Comparison of ENCODE assay signal across 24 cellular contexts in genomic region chr5:37663538-37663937, GRCh38.
DNase-seq lines count a peak whose midpoint lies in the region; ATAC-seq and TF ChIP-seq lines count a peak whose summit lies in the region.
"Had no signal": no experiment of that assay in that cellular context is flagged by ENCODE, and none has a peak within 500 bp of the region (broad histone marks: within the 10 kb centered on the region; RNA-seq: fewer than 3 reads in every experiment).

No MANE protein-coding gene starts in this region.

- H3K27me3 Mint-ChIP-seq in activated CD4-positive, alpha-beta memory T cell treated with anti-CD3 and anti-CD28 coated beads for 36 hours: no peaks in the 10 kb centered on the region
- H3K27me3 Mint-ChIP-seq: CD4-positive, alpha-beta memory T cell had no signal

- TF ChIP-seq CTCF in hepatocyte (IDR thresholded peaks at IDR 0.05; ENCODE audit: poor library complexity) (no peak), osteoblast (IDR thresholded peaks at IDR 0.05; ENCODE audit: extremely low read depth, low read depth, low read length) (no peak), GM10248 (IDR thresholded peaks at IDR 0.05; ENCODE audit: control extremely low read depth, extremely low read depth, low read depth, missing control alignments) (no peak)

- H3K27me3 ChIP-seq in GM23248 (replicated peaks; ENCODE audit: insufficient read depth) (no peaks in the 10 kb centered on the region), hepatocyte (no peaks in the 10 kb centered on the region), osteoblast (ENCODE audit: insufficient read depth, low read length) (no peaks in the 10 kb centered on the region)
- H3K27me3 ChIP-seq: BLaER1, SJSA1 had no signal

- ATAC-seq in HG02981 (IDR thresholded peaks at IDR 0.05; ENCODE audit: unreplicated experiment): no peak
- ATAC-seq: HCT116, Right ventricle myocardium inferior had no signal

- WGBS in GM23248 (ENCODE audit: low coverage in 1 of 2, low lambda C conversion rate in 2 of 2, missing lambda C conversion rate in 2 of 2), 2 experiments: 89 to 95% methylated on average over 5 of the region's 5 CpGs
- 94% methylated on average over 5 of the region's 5 CpGs for WGBS in hepatocyte (ENCODE audit: low lambda C conversion rate, missing lambda C conversion rate)

- H3K4me2 ChIP-seq in GM23248 (ENCODE audit: unreplicated experiment): peak overlapping the region; percentile 53
- H3K4me2 ChIP-seq in hepatocyte: no peak overlapping the region
- H3K4me2 ChIP-seq in osteoblast (ENCODE audit: insufficient read depth, low read length): peak overlapping the region; percentile 66
- H3K4me2 ChIP-seq: BLaER1 had no signal

- H3K36me3 Mint-ChIP-seq in activated CD4-positive, alpha-beta memory T cell treated with anti-CD3 and anti-CD28 coated beads for 36 hours: peaks cover 7% of the 10 kb centered on the region

- no peaks in the 10 kb centered on the region for H3K4me1 Mint-ChIP-seq in activated CD4-positive, alpha-beta memory T cell treated with anti-CD3 and anti-CD28 coated beads for 36 hours (ENCODE audit: low read depth)

- H3K4me1 ChIP-seq in GM23248 (ENCODE audit: insufficient read depth): peaks cover 34% of the 10 kb centered on the region
- peaks cover 19% of the 10 kb centered on the region for H3K4me1 ChIP-seq in hepatocyte (ENCODE audit: insufficient read depth)
- peaks cover 20% of the 10 kb centered on the region for H3K4me1 ChIP-seq in osteoblast (ENCODE audit: insufficient read depth, low read length)

- intact Hi-C loops in activated CD4-positive, alpha-beta memory T cell treated with anti-CD3 and anti-CD28 coated beads for 36 hours (cut with micrococcal nuclease): no loop called here

- H3F3A ChIP-seq in GM23248 (ENCODE audit: insufficient read depth): peaks cover 17% of the 10 kb centered on the region

- H2AFZ ChIP-seq in GM23248 (no peak overlapping the region), hepatocyte (no peak overlapping the region), osteoblast (ENCODE audit: low read length) (no peak overlapping the region)

- H3K9ac ChIP-seq in GM23248 (peak overlapping the region; percentile 55), SK-N-MC (ENCODE audit: insufficient read length) (peak overlapping the region; percentile 15)
- H3K9ac ChIP-seq: BLaER1 had no signal

- no peaks in the 10 kb centered on the region; the same call in 1 of the 2 replicates for H3K9me2 ChIP-seq in GM23248 (ENCODE audit: insufficient read depth)
- H3K9me2 ChIP-seq in hepatocyte (replicated peaks; ENCODE audit: insufficient read depth): no peaks in the 10 kb centered on the region

- CTCF ChIA-PET in activated CD4-positive, alpha-beta memory T cell treated with anti-CD3 and anti-CD28 coated beads for 36 hours (lab: Charles Lee): no interaction called here
- CTCF ChIA-PET in GM10248 (lab: Yijun Ruan, JAX): no interaction called here

- H3K27ac Mint-ChIP-seq in activated CD4-positive, alpha-beta memory T cell treated with anti-CD3 and anti-CD28 coated beads for 36 hours: no peak overlapping the region

- peak overlapping the region; percentile 22; the same call in 1 of the 2 replicates for H3K4me3 ChIP-seq in GM23248
- H3K4me3 ChIP-seq in SK-N-MC: peak overlapping the region; percentile 67
- H3K4me3 ChIP-seq in hepatocyte: no peak overlapping the region
- no peak overlapping the region for H3K4me3 ChIP-seq in osteoblast (ENCODE audit: insufficient read depth, low read length)
- H3K4me3 ChIP-seq: BLaER1, SJSA1 had no signal

- H4K20me1 ChIP-seq in GM23248 (ENCODE audit: insufficient read depth) (no peaks in the 10 kb centered on the region), hepatocyte (ENCODE audit: insufficient read depth, poor library complexity, severe bottlenecking) (no peaks in the 10 kb centered on the region), osteoblast (ENCODE audit: insufficient read depth, low read length) (no peaks in the 10 kb centered on the region)

- H3K27ac ChIP-seq in GM23248 (peak overlapping the region; percentile 52), SK-N-MC (peak overlapping the region; percentile 90), hepatocyte (peak overlapping the region; percentile 43), osteoblast (ENCODE audit: low read depth, low read length) (peak overlapping the region; percentile 54)
- H3K27ac ChIP-seq: BLaER1, SJSA1 had no signal

- H3K36me3 ChIP-seq in GM23248 (ENCODE audit: low read depth) (no peaks in the 10 kb centered on the region), SK-N-MC (ENCODE audit: insufficient read depth, low read length) (no peaks in the 10 kb centered on the region), hepatocyte (replicated peaks; ENCODE audit: insufficient read depth, low read depth) (no peaks in the 10 kb centered on the region), osteoblast (ENCODE audit: insufficient read depth, low read length) (no peaks in the 10 kb centered on the region)
- H3K36me3 ChIP-seq: BLaER1, SJSA1 had no signal

- H3K79me2 ChIP-seq in GM23248 (ENCODE audit: insufficient read depth) (peaks cover 4% of the 10 kb centered on the region; the same call in 1 of the 2 replicates), hepatocyte (no peaks in the 10 kb centered on the region), osteoblast (ENCODE audit: insufficient read depth, low read length) (no peaks in the 10 kb centered on the region)

- POLR2A ChIA-PET in activated CD4-positive, alpha-beta memory T cell treated with anti-CD3 and anti-CD28 coated beads for 36 hours (lab: Charles Lee): no interaction called here
- POLR2A ChIA-PET in GM10248 (lab: Yijun Ruan, JAX): no interaction called here

- H3K9me3 ChIP-seq in GM23248 (ENCODE audit: low read depth) (no peaks in the 10 kb centered on the region), SK-N-MC (ENCODE audit: low read depth, low read length) (no peaks in the 10 kb centered on the region), hepatocyte (ENCODE audit: low read depth) (no peaks in the 10 kb centered on the region), osteoblast (ENCODE audit: low read depth, low read length) (no peaks in the 10 kb centered on the region)
- H3K9me3 ChIP-seq: BLaER1, Caco-2, SJSA1 had no signal

- in situ Hi-C loops in GM23248 (cut with MboI): no loop called here

- no peak overlapping the region for H3K4me3 Mint-ChIP-seq in activated CD4-positive, alpha-beta memory T cell treated with anti-CD3 and anti-CD28 coated beads for 36 hours
- H3K4me3 Mint-ChIP-seq: CD4-positive, alpha-beta memory T cell had no signal

- DNase-seq in GM23248 (no peak), SK-N-MC (ENCODE audit: low read depth, low spot score) (no peak), hepatocyte (ENCODE audit: low spot score) (no peak), osteoblast (ENCODE audit: insufficient read length, low spot score, missing footprints) (no peak), GM10248 (ENCODE audit: extremely low spot score) (no peak)
- DNase-seq in activated CD4-positive, alpha-beta memory T cell treated with anti-CD3 and anti-CD28 coated beads for 36 hours: no peak
- DNase-seq: ACHN; Caco-2; CD4-positive, alpha-beta memory T cell; DMS 273 treated with DMSO at 0.1 percent for 48 hours; DMS79 treated with DMSO at 0.1 percent for 48 hours; GOT3; Karpas-422; NCI-H1417; NCI-H1694 treated with DMSO at 0.1 percent for 48 hours; NCI-H2081 treated with DMSO at 0.1 percent for 48 hours; NCI-H2171 treated with DMSO at 0.1 percent for 48 hours; NCI-H524 treated with DMSO at 0.1 percent for 48 hours; OCI-M1 had no signal

- H3K9me3 Mint-ChIP-seq in activated CD4-positive, alpha-beta memory T cell treated with anti-CD3 and anti-CD28 coated beads for 36 hours: no peaks in the 10 kb centered on the region
- H3K9me3 Mint-ChIP-seq: CD4-positive, alpha-beta memory T cell had no signal

Comparison
In these comparisons a context has a peak if more than half of its experiments do, and no peak if none do; other contexts are left out.
1. H3K4me3 ChIP-seq: peak in GM23248 (single experiment) and SK-N-MC (single experiment); none in hepatocyte (single experiment) and osteoblast (single experiment).
2. Peak in every context shown above with its lines, with median percentiles within 50 percentile points of each other: H3K27ac ChIP-seq.